ENCODE assay signal across 15 cellular contexts in genomic region chr2:3044587-3045317, GRCh38.
DNase-seq lines count a peak whose midpoint lies in the region; ATAC-seq and TF ChIP-seq lines count a peak whose summit lies in the region.
"Had no signal": no experiment of that assay in that cellular context is flagged by ENCODE, and none has a peak within 500 bp of the region (broad histone marks: within the 10 kb centered on the region; RNA-seq: fewer than 3 reads in every experiment).

No MANE protein-coding gene starts in this region.

- intact Hi-C loops in naive thymus-derived CD4-positive, alpha-beta T cell (cut with micrococcal nuclease), result no loop called here
- intact Hi-C loops in heart left ventricle (cut with DNase I), result no loop called here

- TF ChIP-seq CTCF in endodermal cell (conservative IDR thresholded peaks at IDR 0.05), result no peak
- TF ChIP-seq CTCF in heart left ventricle (IDR thresholded peaks at IDR 0.05), result no peak

- H2AFZ ChIP-seq in neuronal stem cell (ENCODE audit: low read length), result no peak overlapping the region

- peak overlapping the region; percentile 11 for H3K18ac ChIP-seq in neuronal stem cell (ENCODE audit: low read length)

- no peaks in the 10 kb centered on the region for H3K9me3 Mint-ChIP-seq in endodermal cell
- H3K9me3 Mint-ChIP-seq in naive thymus-derived CD4-positive, alpha-beta T cell, result no peaks in the 10 kb centered on the region
- H3K9me3 Mint-ChIP-seq: CD4-positive, alpha-beta memory T cell had no signal

- peak overlapping the region; percentile 2 for H3K14ac ChIP-seq in neuronal stem cell (ENCODE audit: low read length)

- H3K36me3 Mint-ChIP-seq in endodermal cell (ENCODE audit: low read depth), result no peaks in the 10 kb centered on the region
- no peaks in the 10 kb centered on the region for H3K36me3 Mint-ChIP-seq in naive thymus-derived CD4-positive, alpha-beta T cell
- H3K36me3 Mint-ChIP-seq: CD4-positive, alpha-beta memory T cell had no signal

- H3K27me3 Mint-ChIP-seq in endodermal cell (ENCODE audit: insufficient read depth), result no peaks in the 10 kb centered on the region
- H3K27me3 Mint-ChIP-seq in naive thymus-derived CD4-positive, alpha-beta T cell, result peaks cover 0 to 7% (median 0%) of the 10 kb centered on the region in 5 donors
- H3K27me3 Mint-ChIP-seq: CD4-positive, alpha-beta memory T cell had no signal

- TF ChIP-seq POLR2A in heart left ventricle (IDR thresholded peaks at IDR 0.05), result no peak

- H3K36me3 ChIP-seq in endodermal cell (ENCODE audit: control insufficient read depth, insufficient read depth, low read length), result no peaks in the 10 kb centered on the region
- H3K36me3 ChIP-seq in neuronal stem cell (replicated peaks in 1 of 2; ENCODE audit: control insufficient read depth in 2 of 2, insufficient read depth in 2 of 2, low read length in 2 of 2), result peaks cover 0 to 9% of the 10 kb centered on the region in 2 donors
- no peaks in the 10 kb centered on the region for H3K36me3 ChIP-seq in naive thymus-derived CD4-positive, alpha-beta T cell (ENCODE audit: control insufficient read depth in 2 of 3, insufficient read depth in 3 of 3, low read length in 3 of 3)
- no peaks in the 10 kb centered on the region for H3K36me3 ChIP-seq in heart left ventricle
- H3K36me3 ChIP-seq: HAP-1, SJCRH30 had no signal

- no peak overlapping the region for H3K23ac ChIP-seq in neuronal stem cell (ENCODE audit: low read depth, low read length, poor library complexity)

- H3K4me3 ChIP-seq in endodermal cell (ENCODE audit: low read length), result no peak overlapping the region
- H3K4me3 ChIP-seq in neuronal stem cell (ENCODE audit: low read length in 2 of 2), result no peak overlapping the region
- H3K4me3 ChIP-seq in naive thymus-derived CD4-positive, alpha-beta T cell (ENCODE audit: low read length), result no peak overlapping the region
- H3K4me3 ChIP-seq in heart left ventricle, result no peak overlapping the region
- H3K4me3 ChIP-seq: HAP-1, SJCRH30 had no signal

- CTCF ChIA-PET in naive thymus-derived CD4-positive, alpha-beta T cell (lab: Charles Lee), result no interaction called here

- no peak overlapping the region for H2BK12ac ChIP-seq in neuronal stem cell (ENCODE audit: low read length)

- DNase-seq in COLO668 (lab: John Stamatoyannopoulos, UW; ENCODE audit: unreplicated experiment), result peak; percentile 56
- DNase-seq in NCI-H146 (lab: John Stamatoyannopoulos, UW), result peak; percentile 87
- peak; percentile 35 for DNase-seq in endodermal cell
- DNase-seq in neuronal stem cell (ENCODE audit: low spot score), result no peak
- no peak for DNase-seq in naive thymus-derived CD4-positive, alpha-beta T cell
- no peak for DNase-seq in T1000 (lab: John Stamatoyannopoulos, UW)
- no peak for DNase-seq in heart left ventricle
- DNase-seq: AML-193; CD4-positive, alpha-beta memory T cell; KG1; NCI-H1092; NCI-H187; NCI-H2171 had no signal

- no peaks in the 10 kb centered on the region for H3K4me1 Mint-ChIP-seq in endodermal cell
- H3K4me1 Mint-ChIP-seq in naive thymus-derived CD4-positive, alpha-beta T cell, result peaks cover 0 to 2% (median 0%) of the 10 kb centered on the region in 7 donors
- H3K4me1 Mint-ChIP-seq: CD4-positive, alpha-beta memory T cell had no signal

- H4K8ac ChIP-seq in neuronal stem cell (ENCODE audit: low read depth, low read length), result no peak overlapping the region

- H3K27ac Mint-ChIP-seq in endodermal cell, result no peak overlapping the region
- H3K27ac Mint-ChIP-seq in naive thymus-derived CD4-positive, alpha-beta T cell, result no peak overlapping the region
- H3K27ac Mint-ChIP-seq: CD4-positive, alpha-beta memory T cell had no signal

- H2BK5ac ChIP-seq in neuronal stem cell (ENCODE audit: low read length), result no peak overlapping the region

- no peak overlapping the region for H3K4ac ChIP-seq in neuronal stem cell (ENCODE audit: low read length)

- peaks cover 5% of the 10 kb centered on the region for H3K9me3 ChIP-seq in endodermal cell (ENCODE audit: control insufficient read depth, low read length)
- peaks cover 0 to 16% of the 10 kb centered on the region in 2 donors for H3K9me3 ChIP-seq in neuronal stem cell (replicated peaks in 1 of 2; ENCODE audit: control insufficient read depth in 2 of 2, insufficient read depth in 1 of 2, low read depth in 1 of 2, low read length in 2 of 2)
- no peaks in the 10 kb centered on the region for H3K9me3 ChIP-seq in naive thymus-derived CD4-positive, alpha-beta T cell (ENCODE audit: control insufficient read depth in 2 of 3, low read length in 3 of 3)
- H3K9me3 ChIP-seq in heart left ventricle, result no peaks in the 10 kb centered on the region
- H3K9me3 ChIP-seq: HAP-1, SJCRH30 had no signal

- POLR2A ChIA-PET in naive thymus-derived CD4-positive, alpha-beta T cell (lab: Charles Lee), result no interaction called here

- H2BK15ac ChIP-seq in neuronal stem cell (ENCODE audit: low read length), result no peak overlapping the region

- H2AK5ac ChIP-seq in neuronal stem cell (ENCODE audit: low read depth, low read length), result peak overlapping the region; percentile 1

- H4K91ac ChIP-seq in neuronal stem cell (ENCODE audit: low read depth, low read length, poor library complexity), result no peak overlapping the region

- H2BK120ac ChIP-seq in neuronal stem cell (ENCODE audit: low read depth, low read length), result no peak overlapping the region

- H3K4me2 ChIP-seq in neuronal stem cell (ENCODE audit: insufficient read depth, low read length, poor library complexity, severe bottlenecking), result no peak overlapping the region

- H3K9ac ChIP-seq in endodermal cell (ENCODE audit: extremely low read depth, low read length, poor library complexity, severe bottlenecking), result no peak overlapping the region
- no peak overlapping the region for H3K9ac ChIP-seq in neuronal stem cell (ENCODE audit: low read depth, low read length, poor library complexity)

- H3K4me1 ChIP-seq in endodermal cell (ENCODE audit: control insufficient read depth, insufficient read depth, low read length), result no peaks in the 10 kb centered on the region
- H3K4me1 ChIP-seq in neuronal stem cell (ENCODE audit: control insufficient read depth in 2 of 2, insufficient read depth in 1 of 2, low read depth in 1 of 2, low read length in 2 of 2), result peaks cover 0 to 4% of the 10 kb centered on the region in 2 donors
- no peaks in the 10 kb centered on the region for H3K4me1 ChIP-seq in naive thymus-derived CD4-positive, alpha-beta T cell (ENCODE audit: control insufficient read depth in 2 of 2, insufficient read depth in 2 of 2, low read length in 2 of 2)
- H3K4me1 ChIP-seq in heart left ventricle, result peaks cover 0 to 20% (median 0%) of the 10 kb centered on the region in 12 donors
- H3K4me1 ChIP-seq: HAP-1 had no signal

- H3K27ac ChIP-seq in endodermal cell (ENCODE audit: low read depth, low read length) (no peak overlapping the region), neuronal stem cell (replicated peaks; ENCODE audit: low read length) (no peak overlapping the region), heart left ventricle (no peak overlapping the region)
- H3K27ac ChIP-seq in naive thymus-derived CD4-positive, alpha-beta T cell (ENCODE audit: low read depth, low read length), result no peak overlapping the region
- H3K27ac ChIP-seq: SJCRH30 had no signal

- no peaks in the 10 kb centered on the region for H3K27me3 ChIP-seq in endodermal cell (ENCODE audit: control insufficient read depth, insufficient read depth, low read length, poor library complexity, severe bottlenecking)
- H3K27me3 ChIP-seq in neuronal stem cell (ENCODE audit: control insufficient read depth in 3 of 3, insufficient read depth in 3 of 3, low read depth in 1 of 3, low read length in 3 of 3), result peaks cover 0 to 4% (median 0%) of the 10 kb centered on the region in 3 experiments
- H3K27me3 ChIP-seq in naive thymus-derived CD4-positive, alpha-beta T cell (ENCODE audit: control insufficient read depth in 2 of 2, insufficient read depth in 2 of 2, low read length in 2 of 2), result no peaks in the 10 kb centered on the region
- peaks cover 0 to 4% (median 0%) of the 10 kb centered on the region in 9 donors for H3K27me3 ChIP-seq in heart left ventricle
- H3K27me3 ChIP-seq: SJCRH30 had no signal

- H3K4me3 Mint-ChIP-seq in endodermal cell, result no peak overlapping the region
- H3K4me3 Mint-ChIP-seq in naive thymus-derived CD4-positive, alpha-beta T cell, result no peak overlapping the region
- H3K4me3 Mint-ChIP-seq: CD4-positive, alpha-beta memory T cell had no signal

- H3K79me1 ChIP-seq in neuronal stem cell (ENCODE audit: low read depth, low read length), result peaks cover 9% of the 10 kb centered on the region

- WGBS in endodermal cell (ENCODE audit: insufficient coverage in 1 of 2, insufficient read length in 1 of 2), 2 experiments, result 91 to 93% methylated on average over 7 to 15 of the region's 15 CpGs
- WGBS in neuronal stem cell (ENCODE audit: extremely low coverage in 2 of 2, insufficient read length in 2 of 2, insufficient replicate concordance in 1 of 2), 2 donors, result no CpG with 5 or more reads among the region's 15 CpGs
- WGBS in heart left ventricle, 4 donors, result 82 to 86% (median 85%) methylated on average over 14 to 15 of the region's 15 CpGs

- ATAC-seq in naive thymus-derived CD4-positive, alpha-beta T cell, result no peak
- ATAC-seq in heart left ventricle, result no peak

Comparison
In these comparisons a context has a peak if more than half of its experiments do, and no peak if none do; other contexts are left out.
1. DNase-seq: peak in COLO668 (single experiment), NCI-H146 (single experiment) and endodermal cell (single experiment); none in neuronal stem cell (single experiment), naive thymus-derived CD4-positive, alpha-beta T cell (0 of 9), T1000 (single experiment) and heart left ventricle (0 of 5).